In the genomic region with DNA sequence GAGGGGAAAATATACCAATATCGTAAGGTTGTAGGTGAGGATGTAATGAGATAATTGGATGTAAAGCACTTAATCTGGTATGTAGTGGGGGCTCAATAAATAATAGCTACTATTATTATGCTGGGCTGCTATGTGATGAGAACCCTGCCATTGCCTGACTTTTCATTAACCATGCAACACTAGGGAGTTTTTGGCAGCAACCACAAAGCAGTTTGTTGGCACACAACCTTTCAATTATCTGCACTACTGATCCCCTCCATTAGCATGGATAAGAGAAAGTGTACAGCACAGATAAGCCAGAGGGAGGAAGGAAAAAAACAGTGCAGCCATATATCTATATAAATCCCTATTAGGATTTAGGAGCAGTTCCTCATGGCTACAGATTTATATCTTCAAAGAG, we compare ENCODE assay signal across 21 cellular contexts.
"Had no signal": no experiment of that assay in that cellular context is flagged by ENCODE, and none has a peak within 500 bp of the region (broad histone marks: within the 10 kb centered on the region; RNA-seq: fewer than 3 reads in every experiment).

No MANE protein-coding gene starts in this region.

- H3K27ac ChIP-seq: brain microvascular endothelial cell, esophagus squamous epithelium, left lung, neutrophil, tibial artery had no signal

- FAIRE-seq: endothelial cell of umbilical vein, kidney, urothelium cell line had no signal

- H3K4me1 ChIP-seq: esophagus squamous epithelium, left lung, tibial artery had no signal

- H3K4me3 ChIP-seq: esophagus squamous epithelium, left lung, tibial artery had no signal

- H3K27me3 ChIP-seq: brain microvascular endothelial cell, esophagus squamous epithelium, left lung, neutrophil, tibial artery had no signal

- DNase-seq: activated B cell treated with CpG ODN at 0.5 μM for 24 hours; activated CD4-positive, alpha-beta T cell treated with anti-CD3 and anti-CD28 coated beads, Interleukin-2, amount 10 ng/mL, durations not matched to agents 7 days and 5 days; activated CD8-positive, alpha-beta memory T cell treated with anti-CD3 and anti-CD28 coated beads, Interleukin-2, amount 50 U/mL, for 48 hours; activated gamma-delta T cell; activated T-cell treated with anti-CD3 and anti-CD28 coated beads, Interleukin-2, amount 50 U/mL, for 72 hours; brain microvascular endothelial cell; cortex of kidney; effector CD8-positive, alpha-beta T cell; esophagus squamous epithelium; glutamatergic neuron; hypothalamus; kidney; left lung; naive thymus-derived CD8-positive, alpha-beta T cell; posterior cingulate gyrus; retina; stimulated activated naive B cell treated with anti-CD40 and anti-IgM and Interleukin-4, amounts not matched to agents 10 μg/mL and 1 μg/mL and 100 μg/mL, for 72 hours; tibial artery had no signal

- H3K36me3 ChIP-seq: brain microvascular endothelial cell, esophagus squamous epithelium, left lung, neutrophil, tibial artery had no signal

- H3K9me3 ChIP-seq: esophagus squamous epithelium, left lung, neutrophil, tibial artery had no signal

- ATAC-seq: activated T-cell treated with anti-CD3 and anti-CD28 coated beads, Interleukin-2, amount 50 U/mL, for 72 hours; left lung; naive thymus-derived CD8-positive, alpha-beta T cell; stimulated activated naive B cell treated with anti-CD40 and anti-IgM and Interleukin-4, amounts not matched to agents 10 μg/mL and 1 μg/mL and 100 μg/mL, for 72 hours had no signal
